Comparison of ENCODE assay signal across 22 cellular contexts in the genomic region with DNA sequence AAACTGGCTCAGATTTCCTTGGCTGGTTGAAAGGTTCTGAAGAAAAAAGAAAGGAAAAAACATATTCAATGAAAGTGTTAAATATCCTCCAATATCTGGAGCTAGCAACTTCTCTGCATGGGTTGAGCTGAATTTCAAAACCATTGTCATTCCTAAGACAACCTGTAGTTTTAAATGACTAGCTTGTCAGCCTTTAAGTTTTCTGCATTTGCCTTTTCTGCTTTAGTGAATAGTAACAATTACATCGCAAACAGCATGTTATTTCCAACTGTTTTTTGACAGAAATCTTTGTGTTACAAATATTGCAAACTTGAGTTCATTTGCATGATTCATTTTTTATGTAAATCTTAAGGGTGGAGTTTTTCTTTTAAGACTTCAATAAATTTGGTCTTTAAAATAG.
"Had no signal": no experiment of that assay in that cellular context is flagged by ENCODE, and none has a peak within 500 bp of the region (broad histone marks: within the 10 kb centered on the region; RNA-seq: fewer than 3 reads in every experiment).

No MANE protein-coding gene starts in this region.

- H3K9me3 Mint-ChIP-seq: activated CD4-positive, alpha-beta memory T cell treated with anti-CD3 and anti-CD28 coated beads, Interleukin-2, amount 10 ng/mL, durations not matched to agents 7 days and 5 days; activated naive CD4-positive, alpha-beta T cell treated with anti-CD3 and anti-CD28 coated beads for 36 hours; activated T-helper 17 cell treated with anti-CD3 and anti-CD28 coated beads, Interleukin-2, amount 50 U/mL, for 72 hours; central memory CD8-positive, alpha-beta T cell had no signal

- H3K4me3 ChIP-seq: SK-N-MC had no signal

- H3K27ac ChIP-seq: SK-N-MC, VCaP had no signal

- FAIRE-seq: astrocyte had no signal

- H3K27me3 Mint-ChIP-seq: activated CD4-positive, alpha-beta memory T cell treated with anti-CD3 and anti-CD28 coated beads, Interleukin-2, amount 10 ng/mL, durations not matched to agents 7 days and 5 days; brain; central memory CD8-positive, alpha-beta T cell had no signal

- H3K4me3 Mint-ChIP-seq: activated CD4-positive, alpha-beta memory T cell treated with anti-CD3 and anti-CD28 coated beads, Interleukin-2, amount 10 ng/mL, durations not matched to agents 7 days and 5 days; activated CD4-positive, alpha-beta T cell treated with anti-CD3 and anti-CD28 coated beads for 36 hours; activated naive CD4-positive, alpha-beta T cell treated with anti-CD3 and anti-CD28 coated beads for 36 hours; activated naive CD8-positive, alpha-beta T cell; activated T-helper 17 cell treated with anti-CD3 and anti-CD28 coated beads, Interleukin-2, amount 50 U/mL, for 72 hours; brain; central memory CD8-positive, alpha-beta T cell; T-cell had no signal

- DNase-seq: activated CD4-positive, alpha-beta memory T cell treated with anti-CD3 and anti-CD28 coated beads, Interleukin-2, amount 10 ng/mL, durations not matched to agents 7 days and 5 days; activated CD4-positive, alpha-beta T cell treated with anti-CD3 and anti-CD28 coated beads for 36 hours; activated CD4-positive, alpha-beta T cell treated with anti-CD3 and anti-CD28 coated beads, Interleukin-2, amount 50 U/mL, for 1 hour; activated gamma-delta T cell; activated naive CD4-positive, alpha-beta T cell treated with anti-CD3 and anti-CD28 coated beads for 36 hours; activated T-cell treated with anti-CD3 and anti-CD28 coated beads for 4 hours; activated T-cell treated with anti-CD3 and anti-CD28 coated beads, Interleukin-2, amount 50 U/mL, for 48 hours; amygdala; NCI-H1092; NCI-H1417; NCI-H1930; NCI-H2171; NCI-H2227 treated with DMSO at 0.1 percent for 48 hours; NCI-H774; T-cell had no signal

- H3K4me1 Mint-ChIP-seq: activated CD4-positive, alpha-beta memory T cell treated with anti-CD3 and anti-CD28 coated beads, Interleukin-2, amount 10 ng/mL, durations not matched to agents 7 days and 5 days; activated CD4-positive, alpha-beta T cell treated with anti-CD3 and anti-CD28 coated beads for 36 hours; activated T-helper 17 cell treated with anti-CD3 and anti-CD28 coated beads, Interleukin-2, amount 50 U/mL, for 72 hours; central memory CD8-positive, alpha-beta T cell; T-cell had no signal

- H3K36me3 Mint-ChIP-seq: activated naive CD8-positive, alpha-beta T cell; brain; T-cell had no signal

- H3K27ac Mint-ChIP-seq: activated CD4-positive, alpha-beta memory T cell treated with anti-CD3 and anti-CD28 coated beads, Interleukin-2, amount 10 ng/mL, durations not matched to agents 7 days and 5 days; activated CD4-positive, alpha-beta T cell treated with anti-CD3 and anti-CD28 coated beads for 36 hours; activated naive CD4-positive, alpha-beta T cell treated with anti-CD3 and anti-CD28 coated beads for 36 hours; activated naive CD8-positive, alpha-beta T cell; activated T-helper 17 cell treated with anti-CD3 and anti-CD28 coated beads, Interleukin-2, amount 50 U/mL, for 72 hours; T-cell had no signal
